8 cellular contexts compared by ENCODE assay signal in the genomic region with DNA sequence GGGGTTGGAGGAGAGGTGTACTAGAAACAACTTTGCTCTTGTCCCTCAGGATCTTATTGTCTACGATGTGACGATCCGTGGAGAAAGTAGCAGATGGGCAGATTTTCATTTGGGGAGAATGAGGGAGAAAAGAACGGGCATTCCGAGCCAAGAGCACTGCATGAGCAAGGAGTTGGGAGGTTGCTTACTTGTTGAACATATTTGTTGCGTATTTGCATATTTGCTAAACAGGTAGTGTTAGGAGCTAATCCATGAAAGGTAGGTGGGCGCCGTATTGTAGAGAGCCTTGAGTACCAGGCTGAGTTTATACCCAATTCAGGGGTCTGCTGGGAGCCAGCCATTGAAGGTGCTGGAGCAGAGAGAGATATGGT. TPM values are rescaled to one million over a fixed set of nuclear protein-coding genes. Genes with fewer than 3 reads are reported as not detected.
DNase-seq lines count a peak whose midpoint lies in the region; ATAC-seq, FAIRE-seq and TF ChIP-seq lines count a peak whose summit lies in the region.

No MANE protein-coding gene starts in this region.

- peak overlapping the region; percentile 99 for H3K4me2 ChIP-seq in K562 (ENCODE audit: insufficient read depth, low read length)

- ATAC-seq in K562 (no peak), lung (ENCODE audit: insufficient read depth, low FRiP score) (no peak), HG03460 (IDR thresholded peaks at IDR 0.05; ENCODE audit: unreplicated experiment) (no peak), GM19463 (IDR thresholded peaks at IDR 0.05; ENCODE audit: unreplicated experiment) (no peak)

- no peaks in the 10 kb centered on the region for H4K20me1 ChIP-seq in K562 (replicated peaks; ENCODE audit: control insufficient read depth, insufficient read depth, low read length)

- no peak for TF ChIP-seq RAD21 in K562 (CRISPR knock-in tag; conservative IDR thresholded peaks at IDR 0.05 in 1 of 2, IDR thresholded peaks at IDR 0.05 in 1 of 2)

- CTCF ChIA-PET in K562 (lab: Yijun Ruan, JAX; ENCODE audit: low intra/inter-chr PET ratio) = interaction anchor here (3.1 kb wide), 1 partner anchor 188 kb away, joined by 32 read pairs; no protein-coding TSS in a partner anchor

- H3K9me3 ChIP-seq in cardiac muscle cell (ENCODE audit: low read depth) = no peaks in the 10 kb centered on the region
- no peaks in the 10 kb centered on the region for H3K9me3 ChIP-seq in K562 (replicated peaks; ENCODE audit: control insufficient read depth, insufficient read depth, low read depth, low read length)
- H3K9me3 ChIP-seq in lung (ENCODE audit: control insufficient read depth in 2 of 2, insufficient read depth in 1 of 2, low read length in 1 of 2) = peaks cover 0 to 2% of the 10 kb centered on the region in 2 donors
- no peaks in the 10 kb centered on the region for H3K9me3 ChIP-seq in uterus

- no peak for FAIRE-seq in K562 (lab: Jason Lieb, UNC)

- DNase-seq in cardiac muscle cell (ENCODE audit: low read depth in 1 of 2, low spot score in 1 of 2) (peak in 1 of 2 donors; percentile 6), cardiac septum (ENCODE audit: low spot score) (no peak), K562 (ENCODE audit: extremely low read depth in 1 of 4, low spot score in 3 of 4) (no peak), lung (ENCODE audit: low spot score) (no peak), uterus (no peak), cerebellar nuclear complex (lab: John Stamatoyannopoulos, UW) (no peak)

- H3K36me3 ChIP-seq in cardiac muscle cell (peaks cover 28% of the 10 kb centered on the region), K562 (ENCODE audit: control insufficient read depth, insufficient read depth, low read length) (peaks cover 71% of the 10 kb centered on the region; the same call in 2 of the 3 replicates), lung (ENCODE audit: control insufficient read depth in 2 of 2, insufficient read depth in 2 of 2, low read length in 2 of 2) (peaks cover 28 to 39% of the 10 kb centered on the region in 2 donors), uterus (no peaks in the 10 kb centered on the region)

- in situ Hi-C loops in K562 (cut with MboI) = no loop called here

- WGBS in K562 (ENCODE audit: insufficient coverage, low coverage, missing lambda C conversion rate) = 3% methylated on average over 8 of the region's 8 CpGs
- whole genome bisulfite sequencing in lung, 2 donors = 12 to 21% methylated on average over 8 of the region's 8 CpGs

- POLR2A ChIA-PET in K562 (lab: Yijun Ruan, JAX) = interaction anchor here (0.6 to 1.9 kb wide), 8 partner anchors 8 to 65 kb away, joined by 3 to 10 read pairs (median 4); partner anchors contain the start of genes RNF25 and STK36

- peaks cover 7% of the 10 kb centered on the region for H3K9me1 ChIP-seq in K562 (ENCODE audit: control insufficient read depth, insufficient read depth, low read length)

- no peak for TF ChIP-seq EP300 in K562 (IDR thresholded peaks at IDR 0.05; ENCODE audit: low read length)

- TF ChIP-seq POLR2A in K562 (conservative IDR thresholded peaks at IDR 0.05) = peak; percentile 9; the same call in 1 of the 2 replicates
- no peak for TF ChIP-seq POLR2A in uterus (IDR thresholded peaks at IDR 0.05)

- intact Hi-C loops in cardiac septum (cut with DNase I) = loop anchor here (10.0 kb wide), 1 partner anchor 255 kb away; no protein-coding TSS in a partner anchor
- intact Hi-C loops in K562 (cut with micrococcal nuclease) = loop anchor here (2.0 kb wide), 1 partner anchor 187 kb away; no protein-coding TSS in a partner anchor
- intact Hi-C loops in uterus (cut with DNase I; ENCODE audit: low total_unique reads) = no loop called here

- peak overlapping the region; percentile 84 for H2AFZ ChIP-seq in K562 (ENCODE audit: low read depth, low read length)

- no peak overlapping the region for H3K27ac ChIP-seq in cardiac muscle cell
- H3K27ac ChIP-seq in K562 (ENCODE audit: extremely low read depth, low read depth, low read length) = peak overlapping the region; percentile 73
- H3K27ac ChIP-seq in lung (ENCODE audit: low read depth in 1 of 2, low read length in 1 of 2) = peak overlapping the region in 1 of 2 donors; percentile 68
- H3K27ac ChIP-seq in uterus = peak overlapping the region; percentile 69 to 79

- H3K27me3 ChIP-seq in cardiac muscle cell (no peaks in the 10 kb centered on the region), K562 (ENCODE audit: control insufficient read depth in 2 of 2, insufficient read depth in 2 of 2, low read length in 2 of 2) (no peaks in the 10 kb centered on the region), lung (ENCODE audit: control insufficient read depth, insufficient read depth) (no peaks in the 10 kb centered on the region), uterus (no peaks in the 10 kb centered on the region)

- peak overlapping the region; percentile 63 for H3K4me3 ChIP-seq in cardiac muscle cell
- peak overlapping the region; percentile 61 for H3K4me3 ChIP-seq in K562
- peak overlapping the region; percentile 78 for H3K4me3 ChIP-seq in lung
- H3K4me3 ChIP-seq in uterus = peak overlapping the region; percentile 93 to 95

- TF ChIP-seq CTCF in cardiac muscle cell (IDR thresholded peaks at IDR 0.05; ENCODE audit: low read depth, low read length) = no peak
- TF ChIP-seq CTCF in K562 (IDR thresholded peaks at IDR 0.05 in 2 of 3, conservative IDR thresholded peaks at IDR 0.05 in 1 of 3; ENCODE audit: insufficient read depth in 2 of 3, low read depth in 1 of 3, low read length in 3 of 3) = no peak
- no peak for TF ChIP-seq CTCF in lung (IDR thresholded peaks at IDR 0.05; ENCODE audit: control extremely low read depth, extremely low read depth)
- no peak for TF ChIP-seq CTCF in uterus (IDR thresholded peaks at IDR 0.05)

- H3K79me2 ChIP-seq in K562 (ENCODE audit: control insufficient read depth, insufficient read depth, low read length) = peaks cover 32% of the 10 kb centered on the region

- H3K9ac ChIP-seq in K562 (ENCODE audit: insufficient read depth in 1 of 2, low read depth in 2 of 2, low read length in 2 of 2) = peak overlapping the region; percentile 91 to 96

- H3K4me1 ChIP-seq in cardiac muscle cell (ENCODE audit: low read depth) (peaks cover 3% of the 10 kb centered on the region), K562 (replicated peaks in 1 of 2; ENCODE audit: control insufficient read depth in 2 of 2, insufficient read depth in 2 of 2, low read length in 2 of 2) (peaks cover 6 to 17% of the 10 kb centered on the region in 2 experiments; a peak in 3 of 5 replicates), lung (ENCODE audit: control insufficient read depth in 2 of 2, insufficient read depth in 2 of 2, low read length in 2 of 2) (peaks cover 3 to 5% of the 10 kb centered on the region in 2 donors), uterus (peaks cover 0 to 10% of the 10 kb centered on the region in 2 donors)

- TSS peak; percentile 90 for BruUV-seq in K562 (replicated peaks; lab: Mats Ljungman, UMichigan)

RNA-seq across cellular contexts. Expression of gene BCS1L, which starts 0.5 kb away (rescaled TPM):
- total RNA-seq in cardiac muscle cell = 28.6 and 41.2 TPM in 2 replicates
- polyA plus RNA-seq in cardiac muscle cell = 63.3 and 67.0 TPM in 2 replicates
- 36.1 TPM for total RNA-seq in cardiac septum
- total RNA-seq in K562 (2011; cell fraction: chromatin; rRNA removed; ENCODE audit: low replicate concordance) = 85.6 and 126 TPM in 2 replicates
- 75.8 and 79.0 TPM in 2 replicates for total RNA-seq in K562 (2011; cell fraction: nucleolus; rRNA removed)
- total RNA-seq in K562 (2011; cell fraction: nucleoplasm; rRNA removed) = 81.7 and 82.7 TPM in 2 replicates
- 41.1 and 43.6 TPM in 2 replicates for total RNA-seq in K562 (2014; rRNA removed)
- total RNA-seq in K562 (2014; rRNA removed; fragmentation: Illumina TruSeq; extraction: Trizol) = 33.9 and 37.6 TPM in 2 replicates
- total RNA-seq in K562 (2015; rRNA removed; fragmentation: Illumina TruSeq; extraction: Trizol) = 43.8 and 46.9 TPM in 2 replicates
- 52.6 and 56.7 TPM in 2 replicates for total RNA-seq in K562 (2021)
- 55.1 and 56.7 TPM in 2 replicates for polyA plus RNA-seq in K562 (2011; rRNA removed)
- 69.3 and 108 TPM in 2 replicates for polyA plus RNA-seq in K562 (2011; cell fraction: cytosol; rRNA removed)
- polyA plus RNA-seq in K562 (2011; cell fraction: nucleus; rRNA removed) = 162 and 234 TPM in 2 replicates
- 40.2 and 56.5 TPM in 2 replicates for polyA plus RNA-seq in K562 (2012)
- 48.0 and 61.3 TPM in 2 replicates for polyA plus RNA-seq in K562 (2014; fragmentation: Illumina TruSeq; extraction: Trizol)
- polyA plus RNA-seq in K562 (2014; fragmentation: Nextera tagmentation; extraction: Ambion mirVana) = 100 to 1,000 TPM in 1 of 2 experiments, 10 to 100 TPM in 1; 83.2 to 103 TPM
- 64.8 and 72.7 TPM in 2 replicates for polyA plus RNA-seq in K562 (2014; rRNA removed)
- polyA minus RNA-seq in K562 (2011; rRNA and poly(A)+ RNA removed) = 31.4 and 41.5 TPM in 2 replicates
- polyA minus RNA-seq in K562 (2011; cell fraction: cytosol; rRNA and poly(A)+ RNA removed) = 16.0 and 28.2 TPM in 2 replicates
- 27.7 and 35.0 TPM in 2 replicates for polyA minus RNA-seq in K562 (2011; cell fraction: nucleus; rRNA and poly(A)+ RNA removed)
- total RNA-seq in lung = 10 to 100 TPM; 21.4 to 45.2 TPM
- 10 to 100 TPM; 31.5 to 38.8 TPM for polyA plus RNA-seq in lung
- 10 to 100 TPM in 2 of 4 donors, 1 to 10 TPM in 1, not detected in 1; 7.4 to 40.0 (median 29.9) TPM for total RNA-seq in uterus

RNA-seq across cellular contexts. Expression of gene ZNF142, which starts 0.6 kb away (rescaled TPM):
- total RNA-seq in cardiac muscle cell = 14.8 and 29.4 TPM in 2 replicates
- 7.6 and 13.3 TPM in 2 replicates for polyA plus RNA-seq in cardiac muscle cell
- total RNA-seq in cardiac septum = 21.3 TPM
- 24.0 and 65.8 TPM in 2 replicates for total RNA-seq in K562 (2011; cell fraction: chromatin; rRNA removed; ENCODE audit: low replicate concordance)
- 35.1 and 47.0 TPM in 2 replicates for total RNA-seq in K562 (2011; cell fraction: nucleolus; rRNA removed)
- total RNA-seq in K562 (2011; cell fraction: nucleoplasm; rRNA removed) = 30.9 and 31.5 TPM in 2 replicates
- 8.1 and 13.8 TPM in 2 replicates for total RNA-seq in K562 (2014; rRNA removed)
- total RNA-seq in K562 (2014; rRNA removed; fragmentation: Illumina TruSeq; extraction: Trizol) = 4.0 and 4.1 TPM in 2 replicates
- 4.5 and 5.2 TPM in 2 replicates for total RNA-seq in K562 (2015; rRNA removed; fragmentation: Illumina TruSeq; extraction: Trizol)
- 25.4 and 26.1 TPM in 2 replicates for total RNA-seq in K562 (2021)
- 2.4 and 4.2 TPM in 2 replicates for polyA plus RNA-seq in K562 (2011; rRNA removed)
- polyA plus RNA-seq in K562 (2011; cell fraction: cytosol; rRNA removed) = 3.5 and 4.3 TPM in 2 replicates
- polyA plus RNA-seq in K562 (2011; cell fraction: nucleus; rRNA removed) = 12.9 and 32.2 TPM in 2 replicates
- 8.3 and 9.9 TPM in 2 replicates for polyA plus RNA-seq in K562 (2012)
- 12.2 and 12.9 TPM in 2 replicates for polyA plus RNA-seq in K562 (2014; fragmentation: Illumina TruSeq; extraction: Trizol)
- polyA plus RNA-seq in K562 (2014; fragmentation: Nextera tagmentation; extraction: Ambion mirVana) = 1 to 10 TPM in 1 of 2 experiments, under 1 TPM in 1; 0.50 to 1.3 TPM
- 7.0 and 7.3 TPM in 2 replicates for polyA plus RNA-seq in K562 (2014; rRNA removed)
- 6.0 and 6.3 TPM in 2 replicates for polyA minus RNA-seq in K562 (2011; rRNA and poly(A)+ RNA removed)
- polyA minus RNA-seq in K562 (2011; cell fraction: cytosol; rRNA and poly(A)+ RNA removed) = 9.3 and 9.6 TPM in 2 replicates
- 20.1 and 24.5 TPM in 2 replicates for polyA minus RNA-seq in K562 (2011; cell fraction: nucleus; rRNA and poly(A)+ RNA removed)
- total RNA-seq in lung = 10 to 100 TPM; 17.2 to 29.4 TPM
- polyA plus RNA-seq in lung = 1 to 10 TPM; 7.2 to 7.7 TPM
- total RNA-seq in uterus = 10 to 100 TPM; 11.8 to 40.3 (median 15.7) TPM

RNA-seq across cellular contexts. Expression of gene RNF25, which starts 11.8 kb away (rescaled TPM):
- total RNA-seq in cardiac muscle cell = 31.3 and 31.4 TPM in 2 replicates
- 41.1 and 46.9 TPM in 2 replicates for polyA plus RNA-seq in cardiac muscle cell
- 17.5 TPM for total RNA-seq in cardiac septum
- 12.4 and 31.3 TPM in 2 replicates for total RNA-seq in K562 (2011; cell fraction: chromatin; rRNA removed; ENCODE audit: low replicate concordance)
- total RNA-seq in K562 (2011; cell fraction: nucleolus; rRNA removed) = 21.2 and 25.3 TPM in 2 replicates
- total RNA-seq in K562 (2011; cell fraction: nucleoplasm; rRNA removed) = 14.1 and 22.4 TPM in 2 replicates
- total RNA-seq in K562 (2014; rRNA removed) = 17.0 and 30.0 TPM in 2 replicates
- 15.5 and 18.2 TPM in 2 replicates for total RNA-seq in K562 (2014; rRNA removed; fragmentation: Illumina TruSeq; extraction: Trizol)
- total RNA-seq in K562 (2015; rRNA removed; fragmentation: Illumina TruSeq; extraction: Trizol) = 15.3 and 24.6 TPM in 2 replicates
- total RNA-seq in K562 (2021) = 19.0 and 20.5 TPM in 2 replicates
- polyA plus RNA-seq in K562 (2011; rRNA removed) = 45.9 and 49.8 TPM in 2 replicates
- polyA plus RNA-seq in K562 (2011; cell fraction: cytosol; rRNA removed) = 24.3 and 40.6 TPM in 2 replicates
- polyA plus RNA-seq in K562 (2011; cell fraction: nucleus; rRNA removed) = 40.5 and 63.9 TPM in 2 replicates
- polyA plus RNA-seq in K562 (2012) = 16.7 and 22.6 TPM in 2 replicates
- polyA plus RNA-seq in K562 (2014; fragmentation: Illumina TruSeq; extraction: Trizol) = 19.7 and 30.1 TPM in 2 replicates
- polyA plus RNA-seq in K562 (2014; fragmentation: Nextera tagmentation; extraction: Ambion mirVana) = 1 to 10 TPM; 2.3 to 10.0 TPM
- 26.5 and 26.6 TPM in 2 replicates for polyA plus RNA-seq in K562 (2014; rRNA removed)
- 31.3 and 33.2 TPM in 2 replicates for polyA minus RNA-seq in K562 (2011; rRNA and poly(A)+ RNA removed)
- 6.3 and 21.5 TPM in 2 replicates for polyA minus RNA-seq in K562 (2011; cell fraction: cytosol; rRNA and poly(A)+ RNA removed)
- polyA minus RNA-seq in K562 (2011; cell fraction: nucleus; rRNA and poly(A)+ RNA removed) = 5.9 and 9.6 TPM in 2 replicates
- 10 to 100 TPM; 15.5 to 20.0 TPM for total RNA-seq in lung
- 10 to 100 TPM; 20.0 to 34.4 TPM for polyA plus RNA-seq in lung
- 10 to 100 TPM in 2 of 4 donors, 1 to 10 TPM in 2; 5.6 to 33.8 (median 11.5) TPM for total RNA-seq in uterus

RNA-seq across cellular contexts. Expression of gene STK36, which starts 11.9 kb away (rescaled TPM):
- 35.7 and 56.2 TPM in 2 replicates for total RNA-seq in cardiac muscle cell
- 53.6 and 63.5 TPM in 2 replicates for polyA plus RNA-seq in cardiac muscle cell
- total RNA-seq in cardiac septum = 9.0 TPM
- total RNA-seq in K562 (2011; cell fraction: chromatin; rRNA removed; ENCODE audit: low replicate concordance) = 93.3 and 145 TPM in 2 replicates
- total RNA-seq in K562 (2011; cell fraction: nucleolus; rRNA removed) = 40.4 and 45.0 TPM in 2 replicates
- total RNA-seq in K562 (2011; cell fraction: nucleoplasm; rRNA removed) = 42.6 and 50.0 TPM in 2 replicates
- total RNA-seq in K562 (2014; rRNA removed) = 3.8 and 5.2 TPM in 2 replicates
- total RNA-seq in K562 (2014; rRNA removed; fragmentation: Illumina TruSeq; extraction: Trizol) = 4.1 and 6.3 TPM in 2 replicates
- total RNA-seq in K562 (2015; rRNA removed; fragmentation: Illumina TruSeq; extraction: Trizol) = 4.1 and 4.5 TPM in 2 replicates
- 9.3 and 9.6 TPM in 2 replicates for total RNA-seq in K562 (2021)
- polyA plus RNA-seq in K562 (2011; rRNA removed) = 12.4 and 22.4 TPM in 2 replicates
- polyA plus RNA-seq in K562 (2011; cell fraction: cytosol; rRNA removed) = 9.2 and 11.0 TPM in 2 replicates
- 219 and 220 TPM in 2 replicates for polyA plus RNA-seq in K562 (2011; cell fraction: nucleus; rRNA removed)
- 5.5 and 8.3 TPM in 2 replicates for polyA plus RNA-seq in K562 (2012)
- 6.5 and 9.6 TPM in 2 replicates for polyA plus RNA-seq in K562 (2014; fragmentation: Illumina TruSeq; extraction: Trizol)
- 1 to 10 TPM; 3.5 to 6.7 TPM for polyA plus RNA-seq in K562 (2014; fragmentation: Nextera tagmentation; extraction: Ambion mirVana)
- polyA plus RNA-seq in K562 (2014; rRNA removed) = 9.7 and 10.3 TPM in 2 replicates
- polyA minus RNA-seq in K562 (2011; rRNA and poly(A)+ RNA removed) = 10.5 and 11.9 TPM in 2 replicates
- 5.3 and 6.7 TPM in 2 replicates for polyA minus RNA-seq in K562 (2011; cell fraction: cytosol; rRNA and poly(A)+ RNA removed)
- 19.5 and 29.4 TPM in 2 replicates for polyA minus RNA-seq in K562 (2011; cell fraction: nucleus; rRNA and poly(A)+ RNA removed)
- total RNA-seq in lung = 10 to 100 TPM; 39.7 to 70.6 TPM
- polyA plus RNA-seq in lung = 10 to 100 TPM; 18.0 to 22.9 TPM
- 10 to 100 TPM in 3 of 4 donors, 1 to 10 TPM in 1; 7.4 to 52.1 (median 45.5) TPM for total RNA-seq in uterus

RNA-seq across cellular contexts. Expression of gene TTLL4, which starts 50.7 kb away (rescaled TPM):
- total RNA-seq in cardiac muscle cell = 21.0 and 36.0 TPM in 2 replicates
- polyA plus RNA-seq in cardiac muscle cell = 27.9 and 37.0 TPM in 2 replicates
- total RNA-seq in cardiac septum = 8.6 TPM
- 112 and 166 TPM in 2 replicates for total RNA-seq in K562 (2011; cell fraction: chromatin; rRNA removed; ENCODE audit: low replicate concordance)
- 66.4 and 72.5 TPM in 2 replicates for total RNA-seq in K562 (2011; cell fraction: nucleolus; rRNA removed)
- 68.0 and 77.2 TPM in 2 replicates for total RNA-seq in K562 (2011; cell fraction: nucleoplasm; rRNA removed)
- total RNA-seq in K562 (2014; rRNA removed) = 12.6 and 26.0 TPM in 2 replicates
- total RNA-seq in K562 (2014; rRNA removed; fragmentation: Illumina TruSeq; extraction: Trizol) = 19.6 and 21.5 TPM in 2 replicates
- 19.9 and 20.2 TPM in 2 replicates for total RNA-seq in K562 (2015; rRNA removed; fragmentation: Illumina TruSeq; extraction: Trizol)
- 46.3 and 53.2 TPM in 2 replicates for total RNA-seq in K562 (2021)
- polyA plus RNA-seq in K562 (2011; rRNA removed) = 41.4 and 49.7 TPM in 2 replicates
- polyA plus RNA-seq in K562 (2011; cell fraction: cytosol; rRNA removed) = 34.6 and 41.2 TPM in 2 replicates
- polyA plus RNA-seq in K562 (2011; cell fraction: nucleus; rRNA removed) = 145 and 169 TPM in 2 replicates
- polyA plus RNA-seq in K562 (2012) = 26.2 and 40.2 TPM in 2 replicates
- polyA plus RNA-seq in K562 (2014; fragmentation: Illumina TruSeq; extraction: Trizol) = 56.8 and 67.5 TPM in 2 replicates
- polyA plus RNA-seq in K562 (2014; fragmentation: Nextera tagmentation; extraction: Ambion mirVana) = 10 to 100 TPM; 20.3 to 30.8 TPM
- 24.5 and 35.3 TPM in 2 replicates for polyA plus RNA-seq in K562 (2014; rRNA removed)
- 42.0 and 59.3 TPM in 2 replicates for polyA minus RNA-seq in K562 (2011; rRNA and poly(A)+ RNA removed)
- 21.1 and 24.5 TPM in 2 replicates for polyA minus RNA-seq in K562 (2011; cell fraction: cytosol; rRNA and poly(A)+ RNA removed)
- 40.5 and 51.9 TPM in 2 replicates for polyA minus RNA-seq in K562 (2011; cell fraction: nucleus; rRNA and poly(A)+ RNA removed)
- total RNA-seq in lung = 10 to 100 TPM; 25.1 to 30.5 TPM
- 10 to 100 TPM; 18.6 to 19.6 TPM for polyA plus RNA-seq in lung
- 100 to 1,000 TPM in 1 of 4 donors, 10 to 100 TPM in 3; 13.1 to 117 (median 25.7) TPM for total RNA-seq in uterus
